ENCODE assay signal across 7 cellular contexts in the genomic region with DNA sequence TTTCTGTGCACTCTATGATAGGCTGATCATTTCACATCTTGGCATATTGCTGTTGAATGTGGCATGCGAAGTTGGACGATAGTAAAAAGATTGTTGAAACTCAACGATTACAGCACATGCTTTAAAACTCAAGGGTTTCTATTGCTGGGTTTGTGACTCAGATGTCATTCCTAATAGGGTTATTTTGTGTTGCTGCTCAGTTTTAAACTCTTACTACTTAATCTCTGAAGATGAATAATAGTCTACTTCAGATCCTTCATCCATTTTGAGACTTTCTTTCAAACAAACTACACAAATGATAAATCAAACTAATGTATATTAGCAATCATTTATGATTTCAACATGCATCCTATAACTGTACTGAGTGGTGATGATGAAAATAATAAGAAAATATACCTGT.
DNase-seq lines count a peak whose midpoint lies in the region; ATAC-seq, FAIRE-seq and TF ChIP-seq lines count a peak whose summit lies in the region.

No MANE protein-coding gene starts in this region.

- H3K4me1 Mint-ChIP-seq in HFFc6 (ENCODE audit: low read depth) (peaks cover 32% of the 10 kb centered on the region), glutamatergic neuron (ENCODE audit: low read depth, unreplicated experiment) (no peaks in the 10 kb centered on the region)

- H3K9me3 Mint-ChIP-seq in HFFc6 (no peaks in the 10 kb centered on the region), glutamatergic neuron (ENCODE audit: unreplicated experiment) (no peaks in the 10 kb centered on the region)

- H3K9ac ChIP-seq in kidney (ENCODE audit: low read length in 2 of 2) = no peak overlapping the region

- DNase-seq in OCI-M1 (lab: John Stamatoyannopoulos, UW) (peak; percentile 45), esophagus squamous epithelium (lab: John Stamatoyannopoulos, UW) (no peak), kidney (no peak), HFFc6 (no peak), glutamatergic neuron (no peak)
- DNase-seq in stimulated activated naive CD8-positive, alpha-beta T cell treated with anti-CD3 and anti-CD28 coated beads, Interleukin-15, Interleukin-2, amounts not matched to agents 100 U/mL and 50 U/mL, for 24 hours = no peak

- H3K27me3 ChIP-seq in esophagus squamous epithelium = no peaks in the 10 kb centered on the region

- intact Hi-C loops in esophagus squamous epithelium (cut with DNase I) (no loop called here), kidney (cut with DNase I) (no loop called here)

- TF ChIP-seq CTCF in esophagus squamous epithelium (IDR thresholded peaks at IDR 0.05) (no peak), kidney (IDR thresholded peaks at IDR 0.05; ENCODE audit: borderline replicate concordance, extremely low read depth, insufficient read depth) (no peak), HFFc6 (IDR thresholded peaks at IDR 0.05) (no peak), glutamatergic neuron (IDR thresholded peaks at IDR 0.05; ENCODE audit: partially characterized antibody, unreplicated experiment) (no peak)

- H3K27ac Mint-ChIP-seq in HFFc6 = no peak overlapping the region
- H3K27ac Mint-ChIP-seq in glutamatergic neuron (ENCODE audit: unreplicated experiment) = no peak overlapping the region

- H3K4me3 ChIP-seq in esophagus squamous epithelium (peak overlapping the region in 2 of 4 donors; percentile 1 to 8), kidney (ENCODE audit: low read length in 2 of 2) (no peak overlapping the region)

- FAIRE-seq in kidney (lab: Jason Lieb, UNC) = no peak

- TF ChIP-seq POLR2A in esophagus squamous epithelium (IDR thresholded peaks at IDR 0.05) = no peak

- peak; percentile 22 for ATAC-seq in GM21360 (IDR thresholded peaks at IDR 0.05; ENCODE audit: unreplicated experiment)
- peak; percentile 28 for ATAC-seq in stimulated activated naive CD8-positive, alpha-beta T cell treated with anti-CD3 and anti-CD28 coated beads, Interleukin-15, Interleukin-2, amounts not matched to agents 100 U/mL and 50 U/mL, for 24 hours

- H3K36me3 ChIP-seq in esophagus squamous epithelium (no peaks in the 10 kb centered on the region), kidney (ENCODE audit: control insufficient read depth in 1 of 2, insufficient read depth in 2 of 2, low read length in 2 of 2) (no peaks in the 10 kb centered on the region)

- H3K36me3 Mint-ChIP-seq in HFFc6 (ENCODE audit: low read depth) (no peaks in the 10 kb centered on the region), glutamatergic neuron (ENCODE audit: unreplicated experiment) (no peaks in the 10 kb centered on the region)

- H3K9me3 ChIP-seq in esophagus squamous epithelium (no peaks in the 10 kb centered on the region), kidney (ENCODE audit: control insufficient read depth in 1 of 2, low read length in 2 of 2) (no peaks in the 10 kb centered on the region)

- H3K4me3 Mint-ChIP-seq in HFFc6 (no peak overlapping the region), glutamatergic neuron (ENCODE audit: unreplicated experiment) (no peak overlapping the region)

- H3K27ac ChIP-seq in esophagus squamous epithelium (peak overlapping the region; percentile 12 to 76 (median 70)), kidney (ENCODE audit: low read depth in 2 of 2, low read length in 2 of 2) (peak overlapping the region in 1 of 2 donors; percentile 53)

- H3K27me3 Mint-ChIP-seq in HFFc6 (ENCODE audit: insufficient read depth) (no peaks in the 10 kb centered on the region), glutamatergic neuron (ENCODE audit: unreplicated experiment) (no peaks in the 10 kb centered on the region)

- 42 to 50% methylated on average over 3 of the region's 3 CpGs for WGBS in esophagus squamous epithelium, 2 donors

- H3K4me1 ChIP-seq in esophagus squamous epithelium (peaks cover 0 to 48% (median 5%) of the 10 kb centered on the region in 3 donors), kidney (ENCODE audit: control insufficient read depth in 1 of 2, insufficient read depth in 1 of 2, low read depth in 1 of 2, low read length in 2 of 2) (no peaks in the 10 kb centered on the region)
